10 cellular contexts compared by ENCODE assay signal in genomic region chr19:48543121-48543710, GRCh38. TPM values are rescaled to one million over a fixed set of nuclear protein-coding genes. Genes with fewer than 3 reads are reported as not detected.
DNase-seq lines count a peak whose midpoint lies in the region; ATAC-seq and TF ChIP-seq lines count a peak whose summit lies in the region.
"Had no signal": no experiment of that assay in that cellular context is flagged by ENCODE, and none has a peak within 500 bp of the region (broad histone marks: within the 10 kb centered on the region; RNA-seq: fewer than 3 reads in every experiment).

No MANE protein-coding gene starts in this region.

- no peaks in the 10 kb centered on the region for H3K9me3 Mint-ChIP-seq in type B pancreatic cell
- H3K9me3 Mint-ChIP-seq: activated CD4-positive, alpha-beta T cell treated with anti-CD3 and anti-CD28 coated beads, Interleukin-2, amount 10 ng/mL, durations not matched to agents 7 days and 5 days; stimulated activated naive CD8-positive, alpha-beta T cell treated with anti-CD3 and anti-CD28 coated beads, Interleukin-15, Interleukin-2, amounts not matched to agents 100 ng/mL and 50 ng/mL, for 24 hours had no signal

- peak overlapping the region; percentile 81 for H3K27ac Mint-ChIP-seq in type B pancreatic cell
- H3K27ac Mint-ChIP-seq: activated CD4-positive, alpha-beta T cell treated with anti-CD3 and anti-CD28 coated beads, Interleukin-2, amount 10 ng/mL, durations not matched to agents 7 days and 5 days; stimulated activated naive CD8-positive, alpha-beta T cell treated with anti-CD3 and anti-CD28 coated beads, Interleukin-15, Interleukin-2, amounts not matched to agents 100 ng/mL and 50 ng/mL, for 24 hours had no signal

- no peak for ATAC-seq in HG02938 (IDR thresholded peaks at IDR 0.05; ENCODE audit: unreplicated experiment)

- no peak for TF ChIP-seq CTCF in type B pancreatic cell (conservative IDR thresholded peaks at IDR 0.05)

- peaks cover 9% of the 10 kb centered on the region for H3K4me1 Mint-ChIP-seq in type B pancreatic cell (ENCODE audit: unreplicated experiment)
- H3K4me1 Mint-ChIP-seq: activated CD4-positive, alpha-beta T cell treated with anti-CD3 and anti-CD28 coated beads, Interleukin-2, amount 10 ng/mL, durations not matched to agents 7 days and 5 days had no signal

- H3K36me3 Mint-ChIP-seq in type B pancreatic cell = no peaks in the 10 kb centered on the region

- H3K4me3 Mint-ChIP-seq in type B pancreatic cell = peak overlapping the region; percentile 51
- H3K4me3 Mint-ChIP-seq: activated CD4-positive, alpha-beta T cell treated with anti-CD3 and anti-CD28 coated beads, Interleukin-2, amount 10 ng/mL, durations not matched to agents 7 days and 5 days; stimulated activated naive CD8-positive, alpha-beta T cell treated with anti-CD3 and anti-CD28 coated beads, Interleukin-15, Interleukin-2, amounts not matched to agents 100 ng/mL and 50 ng/mL, for 24 hours had no signal

- DNase-seq in DMS79 treated with DMSO at 0.1 percent for 48 hours (lab: John Stamatoyannopoulos, UW) = peak; percentile 9
- no peak for DNase-seq in DMS79 (lab: John Stamatoyannopoulos, UW)
- peak; percentile 22 to 42 for DNase-seq in SW 1271 (lab: John Stamatoyannopoulos, UW)
- DNase-seq in iPS-NIHi7 (ENCODE audit: extremely low spot score) = peak; percentile 59
- no peak for DNase-seq in type B pancreatic cell (ENCODE audit: extremely low spot score, unreplicated experiment)
- DNase-seq in NOMO-1 treated with dmso at 0.1 percent for 144 hours (lab: John Stamatoyannopoulos, UW; ENCODE audit: unreplicated experiment) = no peak
- no peak for DNase-seq in NCI-H2171 (lab: John Stamatoyannopoulos, UW)
- DNase-seq: activated CD4-positive, alpha-beta T cell treated with anti-CD3 and anti-CD28 coated beads, Interleukin-2, amount 10 ng/mL, durations not matched to agents 7 days and 5 days had no signal

- H3K27me3 Mint-ChIP-seq in type B pancreatic cell = no peaks in the 10 kb centered on the region
- H3K27me3 Mint-ChIP-seq: activated CD4-positive, alpha-beta T cell treated with anti-CD3 and anti-CD28 coated beads, Interleukin-2, amount 10 ng/mL, durations not matched to agents 7 days and 5 days had no signal

RNA-seq across cellular contexts. Expression of gene SULT2B1, which starts 8.8 kb away (rescaled TPM):
- total RNA-seq in type B pancreatic cell (ENCODE audit: low replicate concordance) = 0.77 and 5.3 TPM in 2 replicates

RNA-seq across cellular contexts. Expression of gene LMTK3, which starts 31.6 kb away (rescaled TPM):
- 12.2 and 21.6 TPM in 2 replicates for total RNA-seq in type B pancreatic cell (ENCODE audit: low replicate concordance)

Comparison
In these comparisons a context has a peak if more than half of its experiments do, and no peak if none do; other contexts are left out.
1. DNase-seq: peak in DMS79 treated with DMSO at 0.1 percent for 48 hours (single experiment), SW 1271 (2 of 2) and iPS-NIHi7 (single experiment); none in DMS79 (single experiment), type B pancreatic cell (single experiment), NOMO-1 treated with dmso at 0.1 percent for 144 hours (single experiment) and NCI-H2171 (single experiment).